Comparison of ENCODE assay signal across 9 cellular contexts in genomic region chr1:110874303-110875215, GRCh38. TPM values are rescaled to one million over a fixed set of nuclear protein-coding genes. Genes with fewer than 3 reads are reported as not detected.
DNase-seq lines count a peak whose midpoint lies in the region; ATAC-seq and TF ChIP-seq lines count a peak whose summit lies in the region.
"Had no signal": no experiment of that assay in that cellular context is flagged by ENCODE, and none has a peak within 500 bp of the region (broad histone marks: within the 10 kb centered on the region; RNA-seq: fewer than 3 reads in every experiment).

No MANE protein-coding gene starts in this region.

- H4K20me1 ChIP-seq in OCI-LY7 (ENCODE audit: insufficient read depth, low read length), result no peaks in the 10 kb centered on the region

- peak overlapping the region; percentile 98 for H3K4me3 Mint-ChIP-seq in activated CD4-positive, alpha-beta T cell treated with anti-CD3 and anti-CD28 coated beads, Interleukin-2, amount 10 ng/mL, durations not matched to agents 24 days and 14 days
- no peak overlapping the region for H3K4me3 Mint-ChIP-seq in endodermal cell

- H3K9me3 Mint-ChIP-seq in activated CD4-positive, alpha-beta T cell treated with anti-CD3 and anti-CD28 coated beads, Interleukin-2, amount 10 ng/mL, durations not matched to agents 24 days and 14 days, result peaks cover 3% of the 10 kb centered on the region
- H3K9me3 Mint-ChIP-seq in endodermal cell, result no peaks in the 10 kb centered on the region

- H3K27me3 ChIP-seq in endodermal cell (ENCODE audit: control insufficient read depth, insufficient read depth, low read length, poor library complexity, severe bottlenecking) (no peaks in the 10 kb centered on the region), stomach smooth muscle (ENCODE audit: control insufficient read depth in 1 of 2, insufficient read depth in 2 of 2, low read length in 2 of 2) (no peaks in the 10 kb centered on the region)

- H3K4me2 ChIP-seq in OCI-LY7 (ENCODE audit: low read length), result peak overlapping the region; percentile 95

- CTCF ChIA-PET in OCI-LY7 (lab: Charles Lee; ENCODE audit: unreplicated experiment), result interaction anchor here (0.7 to 1.5 kb wide), 2 partner anchors 17 to 75 kb away, joined by 3 read pairs; no protein-coding TSS in a partner anchor

- peaks cover 76% of the 10 kb centered on the region for H3K4me1 ChIP-seq in OCI-LY7 (ENCODE audit: insufficient read depth, low read length, poor library complexity, severe bottlenecking)
- peaks cover 22% of the 10 kb centered on the region for H3K4me1 ChIP-seq in endodermal cell (ENCODE audit: control insufficient read depth, insufficient read depth, low read length)
- H3K4me1 ChIP-seq in stomach smooth muscle (ENCODE audit: control insufficient read depth, insufficient read depth, low read length), result no peaks in the 10 kb centered on the region

- no peak for ATAC-seq in SK-N-SH treated with all-trans-retinoic acid at 6 μM for 48 hours

- peaks cover 31% of the 10 kb centered on the region for H3K36me3 Mint-ChIP-seq in activated CD4-positive, alpha-beta T cell treated with anti-CD3 and anti-CD28 coated beads, Interleukin-2, amount 10 ng/mL, durations not matched to agents 24 days and 14 days (ENCODE audit: low read depth)
- H3K36me3 Mint-ChIP-seq in endodermal cell (ENCODE audit: low read depth), result no peaks in the 10 kb centered on the region

- TF ChIP-seq CTCF in OCI-LY7 (conservative IDR thresholded peaks at IDR 0.05; ENCODE audit: low read length), result no peak
- no peak for TF ChIP-seq CTCF in endodermal cell (conservative IDR thresholded peaks at IDR 0.05)

- peak overlapping the region; percentile 24; the same call in 1 of the 2 replicates for H2AFZ ChIP-seq in OCI-LY7 (ENCODE audit: low read length)

- POLR2A ChIA-PET in OCI-LY7 (lab: Charles Lee), result interaction anchor here (0.6 to 1.9 kb wide), 12 partner anchors 10 to 475 kb away, joined by 3 to 8 read pairs (median 4); partner anchors contain the start of genes CEPT1 and DRAM2

- H3K27ac Mint-ChIP-seq in activated CD4-positive, alpha-beta T cell treated with anti-CD3 and anti-CD28 coated beads, Interleukin-2, amount 10 ng/mL, durations not matched to agents 24 days and 14 days, result peak overlapping the region; percentile 97
- H3K27ac Mint-ChIP-seq in endodermal cell, result no peak overlapping the region

- H3K9me2 ChIP-seq in OCI-LY7 (ENCODE audit: insufficient read depth, low read length), result no peaks in the 10 kb centered on the region

- WGBS in endodermal cell (ENCODE audit: insufficient coverage in 1 of 2, insufficient read length in 1 of 2), 2 experiments, result 89 to 100% methylated on average over 2 to 3 of the region's 3 CpGs

- H3K79me2 ChIP-seq in OCI-LY7 (ENCODE audit: insufficient read depth, low read depth, low read length), result peaks cover 65% of the 10 kb centered on the region

- H3K4me1 Mint-ChIP-seq in activated CD4-positive, alpha-beta T cell treated with anti-CD3 and anti-CD28 coated beads, Interleukin-2, amount 10 ng/mL, durations not matched to agents 24 days and 14 days, result peaks cover 38% of the 10 kb centered on the region
- H3K4me1 Mint-ChIP-seq in endodermal cell, result peaks cover 16% of the 10 kb centered on the region

- no peaks in the 10 kb centered on the region for H3K9me3 ChIP-seq in OCI-LY7 (ENCODE audit: low read length)
- H3K9me3 ChIP-seq in endodermal cell (ENCODE audit: control insufficient read depth, low read length), result no peaks in the 10 kb centered on the region
- no peaks in the 10 kb centered on the region for H3K9me3 ChIP-seq in stomach smooth muscle (ENCODE audit: control insufficient read depth in 2 of 2, low read length in 2 of 2)

- peak overlapping the region; percentile 98 for H3K27ac ChIP-seq in OCI-LY7 (ENCODE audit: low read depth, low read length, poor library complexity, severe bottlenecking)
- H3K27ac ChIP-seq in endodermal cell (ENCODE audit: low read depth, low read length), result no peak overlapping the region
- H3K27ac ChIP-seq in stomach smooth muscle (ENCODE audit: low read length), result no peak overlapping the region

- H3K4me3 ChIP-seq in OCI-LY7 (ENCODE audit: low read depth, low read length, poor library complexity, severe bottlenecking), result peak overlapping the region; percentile 82
- peak overlapping the region; percentile 47 for H3K4me3 ChIP-seq in endodermal cell (ENCODE audit: low read length)
- peak overlapping the region; percentile 3 to 10 for H3K4me3 ChIP-seq in stomach smooth muscle (ENCODE audit: low read length in 2 of 2)

- BruUV-seq in OCI-LY7 (replicated peaks; lab: Mats Ljungman, UMichigan), result TSS peak; percentile 37

- no peak overlapping the region for H3K9ac ChIP-seq in endodermal cell (ENCODE audit: extremely low read depth, low read length, poor library complexity, severe bottlenecking)
- no peak overlapping the region for H3K9ac ChIP-seq in stomach smooth muscle (ENCODE audit: low read length in 2 of 2)

- H3K27me3 Mint-ChIP-seq in activated CD4-positive, alpha-beta T cell treated with anti-CD3 and anti-CD28 coated beads, Interleukin-2, amount 10 ng/mL, durations not matched to agents 24 days and 14 days, result no peaks in the 10 kb centered on the region
- no peaks in the 10 kb centered on the region for H3K27me3 Mint-ChIP-seq in endodermal cell (ENCODE audit: insufficient read depth)

- peak; percentile 76 for DNase-seq in activated CD4-positive, alpha-beta T cell treated with anti-CD3 and anti-CD28 coated beads, Interleukin-2, amount 10 ng/mL, durations not matched to agents 24 days and 14 days
- DNase-seq in activated CD4-positive, alpha-beta T cell treated with anti-CD3 and anti-CD28 coated beads, Interleukin-2, amount 50 U/mL, for 48 hours, result no peak
- peak; percentile 28 for DNase-seq in OCI-LY7 (ENCODE audit: low spot score)
- no peak for DNase-seq in endodermal cell
- DNase-seq in NCI-H1694 treated with DMSO at 0.1 percent for 48 hours (lab: John Stamatoyannopoulos, UW), result no peak
- no peak for DNase-seq in globus pallidus (ENCODE audit: low spot score)

- H3K36me3 ChIP-seq in OCI-LY7 (ENCODE audit: insufficient read depth, low read length), result peaks cover 14% of the 10 kb centered on the region
- no peaks in the 10 kb centered on the region for H3K36me3 ChIP-seq in endodermal cell (ENCODE audit: control insufficient read depth, insufficient read depth, low read length)
- H3K36me3 ChIP-seq in stomach smooth muscle (ENCODE audit: control insufficient read depth in 2 of 2, insufficient read depth in 2 of 2, low read length in 2 of 2), result no peaks in the 10 kb centered on the region

- intact Hi-C loops in activated CD4-positive, alpha-beta T cell treated with anti-CD3 and anti-CD28 coated beads, Interleukin-2, amount 10 ng/mL, durations not matched to agents 24 days and 14 days (cut with micrococcal nuclease), result loop anchor here (1.0 to 10.0 kb wide), 9 partner anchors 14 to 883 kb away; partner anchors contain the start of genes CEPT1, DDX20, DRAM2 and LRIF1
- intact Hi-C loops in OCI-LY7 (cut with micrococcal nuclease; ENCODE audit: unreplicated experiment), result loop anchor here (2.0 to 10.0 kb wide), 5 partner anchors 253 to 750 kb away; partner anchors contain the start of gene RBM15

TF ChIP-seq in SK-N-SH treated with all-trans-retinoic acid at 6 μM for 48 hours, 23 proteins besides CTCF, POLR2A, EP300 and RAD21 (continues in another document):
- TF ChIP-seq ZNF565 (CRISPR knock-in tag; conservative IDR thresholded peaks at IDR 0.05; ENCODE audit: low read depth) (no peak), ZNF8 (CRISPR knock-in tag; IDR thresholded peaks at IDR 0.05) (no peak), PPARA (CRISPR knock-in tag; IDR thresholded peaks at IDR 0.05; ENCODE audit: borderline replicate concordance) (no peak), CSRNP3 (CRISPR knock-in tag; IDR thresholded peaks at IDR 0.05) (no peak), ARNTL (CRISPR knock-in tag; IDR thresholded peaks at IDR 0.05; ENCODE audit: borderline replicate concordance, low read depth) (no peak), ZC3H10 (CRISPR knock-in tag; IDR thresholded peaks at IDR 0.05) (no peak)
- TF ChIP-seq, protein P1, sequence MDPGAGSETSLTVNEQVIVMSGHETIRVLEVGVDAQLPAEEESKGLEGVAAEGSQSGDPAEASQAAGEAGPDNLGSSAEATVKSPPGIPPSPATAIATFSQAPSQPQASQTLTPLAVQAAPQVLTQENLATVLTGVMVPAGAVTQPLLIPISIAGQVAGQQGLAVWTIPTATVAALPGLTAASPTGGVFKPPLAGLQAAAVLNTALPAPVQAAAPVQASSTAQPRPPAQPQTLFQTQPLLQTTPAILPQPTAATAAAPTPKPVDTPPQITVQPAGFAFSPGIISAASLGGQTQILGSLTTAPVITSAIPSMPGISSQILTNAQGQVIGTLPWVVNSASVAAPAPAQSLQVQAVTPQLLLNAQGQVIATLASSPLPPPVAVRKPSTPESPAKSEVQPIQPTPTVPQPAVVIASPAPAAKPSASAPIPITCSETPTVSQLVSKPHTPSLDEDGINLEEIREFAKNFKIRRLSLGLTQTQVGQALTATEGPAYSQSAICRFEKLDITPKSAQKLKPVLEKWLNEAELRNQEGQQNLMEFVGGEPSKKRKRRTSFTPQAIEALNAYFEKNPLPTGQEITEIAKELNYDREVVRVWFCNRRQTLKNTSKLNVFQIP (CRISPR knock-in tag; IDR thresholded peaks at IDR 0.05; ENCODE audit: borderline replicate concordance, low read depth), result no peak

RNA-seq across cellular contexts. Expression of gene CD53, which starts 1.6 kb away (rescaled TPM):
- 185 and 190 TPM in 2 replicates for total RNA-seq in activated CD4-positive, alpha-beta T cell treated with anti-CD3 and anti-CD28 coated beads, Interleukin-2, amount 10 ng/mL, durations not matched to agents 24 days and 14 days
- total RNA-seq in OCI-LY7 (2014; rRNA removed; shearing (Covaris generic)), result 119 and 134 TPM in 2 replicates
- total RNA-seq in OCI-LY7 (2022) (180 and 186 TPM in 2 replicates), endodermal cell (not detected)
- 0.43 TPM for polyA plus RNA-seq in endodermal cell (2013, experiment 1 of 2)
- polyA plus RNA-seq in endodermal cell (2013, experiment 2 of 2), result not detected
- total RNA-seq: dermis microvascular lymphatic vessel endothelial cell had no signal

Comparison
In these comparisons a context has a peak if more than half of its experiments do, and no peak if none do; other contexts are left out.
1. DNase-seq: peak in activated CD4-positive, alpha-beta T cell treated with anti-CD3 and anti-CD28 coated beads, Interleukin-2, amount 10 ng/mL, durations not matched to agents 24 days and 14 days (single experiment) and OCI-LY7 (single experiment); none in activated CD4-positive, alpha-beta T cell treated with anti-CD3 and anti-CD28 coated beads, Interleukin-2, amount 50 U/mL, for 48 hours (0 of 2), endodermal cell (single experiment), NCI-H1694 treated with DMSO at 0.1 percent for 48 hours (single experiment) and globus pallidus (single experiment).
2. H3K4me3 ChIP-seq: peak in every context shown above with its lines; median percentile 82 in OCI-LY7; 47 in endodermal cell; 6 in stomach smooth muscle.
3. RNA of gene CD53, which starts 1.6 kb away (total RNA-seq): 185 to 190 TPM in activated CD4-positive, alpha-beta T cell treated with anti-CD3 and anti-CD28 coated beads, Interleukin-2, amount 10 ng/mL, durations not matched to agents 24 days and 14 days and 119 to 186 TPM in OCI-LY7; not detected in endodermal cell; every median in the first group is over 100 times any median in the second.